17 cellular contexts compared by ENCODE assay signal in the genomic region with DNA sequence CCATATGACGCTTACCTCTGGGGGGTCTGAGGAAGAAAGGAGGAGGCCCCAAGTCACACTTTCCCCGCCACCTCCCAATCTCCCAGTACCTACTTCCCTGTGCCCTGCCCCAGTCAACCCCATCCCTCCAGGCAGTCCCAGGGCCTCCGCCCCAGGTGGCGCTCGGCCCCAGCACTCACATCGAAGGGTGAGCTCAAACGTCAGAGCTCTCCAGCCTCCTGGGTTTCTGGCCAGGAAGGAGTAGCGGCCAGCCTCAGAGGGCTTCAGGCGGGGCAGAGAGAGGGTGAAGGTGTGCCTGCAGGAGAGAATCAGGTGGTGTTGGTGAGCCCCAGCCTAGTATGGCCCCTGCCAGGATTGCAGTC. TPM values are rescaled to one million over a fixed set of nuclear protein-coding genes. Genes with fewer than 3 reads are reported as not detected.
"Had no signal": no experiment of that assay in that cellular context is flagged by ENCODE, and none has a peak within 500 bp of the region (broad histone marks: within the 10 kb centered on the region; RNA-seq: fewer than 3 reads in every experiment).

No MANE protein-coding gene starts in this region.

- ATAC-seq: gastrocnemius medialis; heart right ventricle; left cardiac atrium; naive thymus-derived CD4-positive, alpha-beta T cell; stimulated activated naive B cell treated with anti-CD40 and anti-IgM and Interleukin-4, amounts not matched to agents 10 μg/mL and 1 μg/mL and 100 μg/mL, for 72 hours had no signal

- H3K36me3 Mint-ChIP-seq: naive thymus-derived CD4-positive, alpha-beta T cell; stimulated activated naive B cell treated with anti-CD40 and anti-IgM and Interleukin-4, amounts not matched to agents 10 μg/mL and 1 μg/mL and 100 μg/mL, for 72 hours had no signal

- H3K27me3 Mint-ChIP-seq: stimulated activated naive B cell treated with anti-CD40 and anti-IgM and Interleukin-4, amounts not matched to agents 10 μg/mL and 1 μg/mL and 100 μg/mL, for 72 hours had no signal

- H3K9me3 Mint-ChIP-seq: naive thymus-derived CD4-positive, alpha-beta T cell; T-helper 1 cell treated with Interleukin-12 subunit alpha and Interleukin-12 subunit beta and Interleukin-4 antibody, amounts not matched to agents 30 μg/mL and 1 μg/mL, for 36 hours had no signal

- H3K4me3 Mint-ChIP-seq: naive thymus-derived CD4-positive, alpha-beta T cell; stimulated activated naive B cell treated with anti-CD40 and anti-IgM and Interleukin-4, amounts not matched to agents 10 μg/mL and 1 μg/mL and 100 μg/mL, for 72 hours; T-helper 1 cell treated with Interleukin-12 subunit alpha and Interleukin-12 subunit beta and Interleukin-4 antibody, amounts not matched to agents 30 μg/mL and 1 μg/mL, for 36 hours had no signal

- H3K27ac Mint-ChIP-seq: naive thymus-derived CD4-positive, alpha-beta T cell; stimulated activated naive B cell treated with anti-CD40 and anti-IgM and Interleukin-4, amounts not matched to agents 10 μg/mL and 1 μg/mL and 100 μg/mL, for 72 hours; T-helper 1 cell treated with Interleukin-12 subunit alpha and Interleukin-12 subunit beta and Interleukin-4 antibody, amounts not matched to agents 30 μg/mL and 1 μg/mL, for 36 hours had no signal

- DNase-seq: activated CD4-positive, alpha-beta T cell treated with anti-CD3 and anti-CD28 coated beads for 4 hours; activated naive CD4-positive, alpha-beta T cell treated with anti-CD3 and anti-CD28 coated beads, Interleukin-2, amount 50 U/mL, for 16 hours; activated T-cell treated with anti-CD3 and anti-CD28 coated beads for 4 hours; erythroblast; gastrocnemius medialis; heart right ventricle; left cardiac atrium; naive thymus-derived CD4-positive, alpha-beta T cell; retina; stimulated activated CD4-positive, alpha-beta T cell treated with anti-CD3 and anti-CD28 coated beads, Interleukin-4, amount 100 ng/mL, for 1 hour; stimulated activated naive B cell treated with anti-CD40 and anti-IgM and Interleukin-4, amounts not matched to agents 10 μg/mL and 1 μg/mL and 100 μg/mL, for 72 hours; substantia nigra; trophoblast cell had no signal

RNA-seq across cellular contexts. Expression of gene CSF1R, which starts 16.1 kb away (rescaled TPM):
- total RNA-seq: activated CD8-positive, alpha-beta memory T cell treated with anti-CD3 and anti-CD28 coated beads for 36 hours; dermis microvascular lymphatic vessel endothelial cell; lung microvascular endothelial cell had no signal
